Comparison of ENCODE assay signal across 1 cellular context in the genomic region with DNA sequence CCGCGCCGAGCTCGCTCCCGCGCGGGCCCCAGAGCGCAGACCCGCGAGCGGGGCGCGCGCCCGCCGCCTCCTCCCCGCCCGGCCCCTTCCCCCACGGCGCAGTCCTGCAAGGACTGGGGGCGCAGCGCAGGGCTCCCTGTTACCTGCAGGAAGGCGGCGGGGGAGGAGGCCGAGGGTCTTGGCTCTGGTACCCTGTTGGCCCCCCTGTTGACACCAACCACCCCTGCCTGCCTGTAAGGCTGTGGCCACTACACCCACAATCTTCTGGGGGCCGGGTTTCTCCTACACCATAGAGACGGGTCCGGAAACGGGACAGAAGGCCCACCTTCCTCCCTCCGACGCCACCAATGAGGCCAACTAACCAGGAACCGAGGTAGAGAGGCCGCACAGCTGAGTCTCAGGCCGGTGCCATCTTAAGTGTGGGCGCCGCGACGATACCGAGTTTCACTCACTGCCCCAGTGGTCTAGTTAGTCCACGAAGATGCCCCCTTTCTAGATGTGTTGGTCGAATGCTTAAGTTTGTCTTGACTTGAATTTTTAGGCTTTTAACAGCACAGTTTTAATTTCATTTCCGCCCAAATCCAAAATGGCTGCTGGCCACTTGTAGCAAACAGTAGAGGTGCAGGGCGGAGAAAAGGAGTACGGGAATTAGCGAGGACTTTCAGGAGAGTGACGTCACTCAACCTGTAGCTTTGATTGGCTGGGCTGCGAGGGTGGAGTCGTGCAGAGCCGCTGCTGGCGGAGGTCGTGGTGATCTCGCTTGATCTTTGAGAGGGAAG.
TF ChIP-seq lines count a peak whose summit lies in the region.

A gene with protein sequence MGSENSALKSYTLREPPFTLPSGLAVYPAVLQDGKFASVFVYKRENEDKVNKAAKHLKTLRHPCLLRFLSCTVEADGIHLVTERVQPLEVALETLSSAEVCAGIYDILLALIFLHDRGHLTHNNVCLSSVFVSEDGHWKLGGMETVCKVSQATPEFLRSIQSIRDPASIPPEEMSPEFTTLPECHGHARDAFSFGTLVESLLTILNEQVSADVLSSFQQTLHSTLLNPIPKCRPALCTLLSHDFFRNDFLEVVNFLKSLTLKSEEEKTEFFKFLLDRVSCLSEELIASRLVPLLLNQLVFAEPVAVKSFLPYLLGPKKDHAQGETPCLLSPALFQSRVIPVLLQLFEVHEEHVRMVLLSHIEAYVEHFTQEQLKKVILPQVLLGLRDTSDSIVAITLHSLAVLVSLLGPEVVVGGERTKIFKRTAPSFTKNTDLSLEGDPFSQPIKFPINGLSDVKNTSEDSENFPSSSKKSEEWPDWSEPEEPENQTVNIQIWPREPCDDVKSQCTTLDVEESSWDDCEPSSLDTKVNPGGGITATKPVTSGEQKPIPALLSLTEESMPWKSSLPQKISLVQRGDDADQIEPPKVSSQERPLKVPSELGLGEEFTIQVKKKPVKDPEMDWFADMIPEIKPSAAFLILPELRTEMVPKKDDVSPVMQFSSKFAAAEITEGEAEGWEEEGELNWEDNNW (minus strand): TSS at position 252 of the 779 bp plus-strand sequence. CDS start 5,056 bp downstream, outside the sequence.

TF ChIP-seq in HepG2, 621 proteins besides CTCF, POLR2A, EP300 and RAD21 (continued from another document and continues in another):
- TF ChIP-seq FLYWCH1 (CRISPR knock-in tag; IDR thresholded peaks at IDR 0.05): no peak
- no peak for TF ChIP-seq SP5 (CRISPR knock-in tag; IDR thresholded peaks at IDR 0.05; ENCODE audit: borderline replicate concordance, low read depth)
- TF ChIP-seq, protein P1, sequence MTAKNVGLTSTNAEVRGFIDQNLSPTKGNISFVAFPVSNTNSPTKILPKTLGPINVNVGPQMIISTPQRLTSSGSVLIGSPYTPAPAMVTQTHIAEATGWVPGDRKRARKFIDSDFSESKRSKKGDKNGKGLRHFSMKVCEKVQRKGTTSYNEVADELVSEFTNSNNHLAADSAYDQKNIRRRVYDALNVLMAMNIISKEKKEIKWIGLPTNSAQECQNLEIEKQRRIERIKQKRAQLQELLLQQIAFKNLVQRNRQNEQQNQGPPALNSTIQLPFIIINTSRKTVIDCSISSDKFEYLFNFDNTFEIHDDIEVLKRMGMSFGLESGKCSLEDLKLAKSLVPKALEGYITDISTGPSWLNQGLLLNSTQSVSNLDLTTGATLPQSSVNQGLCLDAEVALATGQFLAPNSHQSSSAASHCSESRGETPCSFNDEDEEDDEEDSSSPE (CRISPR knock-in tag; IDR thresholded peaks at IDR 0.05): 0 out of 2 replicates have a peak, but pooled peaks have one; percentile 17
- peak; percentile 13; the same call in 1 of the 2 replicates for TF ChIP-seq FOXO1 (CRISPR knock-in tag; IDR thresholded peaks at IDR 0.05)
- 0 out of 2 replicates have a peak, but pooled peaks have one; percentile 18 for TF ChIP-seq REPIN1 (CRISPR knock-in tag; IDR thresholded peaks at IDR 0.05; ENCODE audit: borderline replicate concordance, low read depth)
- TF ChIP-seq, protein P2, sequence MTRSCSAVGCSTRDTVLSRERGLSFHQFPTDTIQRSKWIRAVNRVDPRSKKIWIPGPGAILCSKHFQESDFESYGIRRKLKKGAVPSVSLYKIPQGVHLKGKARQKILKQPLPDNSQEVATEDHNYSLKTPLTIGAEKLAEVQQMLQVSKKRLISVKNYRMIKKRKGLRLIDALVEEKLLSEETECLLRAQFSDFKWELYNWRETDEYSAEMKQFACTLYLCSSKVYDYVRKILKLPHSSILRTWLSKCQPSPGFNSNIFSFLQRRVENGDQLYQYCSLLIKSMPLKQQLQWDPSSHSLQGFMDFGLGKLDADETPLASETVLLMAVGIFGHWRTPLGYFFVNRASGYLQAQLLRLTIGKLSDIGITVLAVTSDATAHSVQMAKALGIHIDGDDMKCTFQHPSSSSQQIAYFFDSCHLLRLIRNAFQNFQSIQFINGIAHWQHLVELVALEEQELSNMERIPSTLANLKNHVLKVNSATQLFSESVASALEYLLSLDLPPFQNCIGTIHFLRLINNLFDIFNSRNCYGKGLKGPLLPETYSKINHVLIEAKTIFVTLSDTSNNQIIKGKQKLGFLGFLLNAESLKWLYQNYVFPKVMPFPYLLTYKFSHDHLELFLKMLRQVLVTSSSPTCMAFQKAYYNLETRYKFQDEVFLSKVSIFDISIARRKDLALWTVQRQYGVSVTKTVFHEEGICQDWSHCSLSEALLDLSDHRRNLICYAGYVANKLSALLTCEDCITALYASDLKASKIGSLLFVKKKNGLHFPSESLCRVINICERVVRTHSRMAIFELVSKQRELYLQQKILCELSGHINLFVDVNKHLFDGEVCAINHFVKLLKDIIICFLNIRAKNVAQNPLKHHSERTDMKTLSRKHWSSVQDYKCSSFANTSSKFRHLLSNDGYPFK (CRISPR knock-in tag; IDR thresholded peaks at IDR 0.05; ENCODE audit: borderline replicate concordance): peak; percentile 99
- 0 out of 2 replicates have a peak, but pooled peaks have one; percentile 56 for TF ChIP-seq ZNF709 (CRISPR knock-in tag; IDR thresholded peaks at IDR 0.05)
- peak; percentile 78 for TF ChIP-seq ZNF143 (CRISPR knock-in tag; IDR thresholded peaks at IDR 0.05)
- peak; percentile 35; the same call in 1 of the 2 replicates for TF ChIP-seq ZBTB2 (CRISPR knock-in tag; IDR thresholded peaks at IDR 0.05; ENCODE audit: low read depth)
- TF ChIP-seq ZNF816 (CRISPR knock-in tag; IDR thresholded peaks at IDR 0.05; ENCODE audit: borderline replicate concordance): no peak
- TF ChIP-seq NR2F6 (IDR thresholded peaks at IDR 0.05): no peak
- no peak for TF ChIP-seq NR2F6 (CRISPR knock-in tag; IDR thresholded peaks at IDR 0.05)
- TF ChIP-seq ZNF652 (CRISPR knock-in tag; IDR thresholded peaks at IDR 0.05; ENCODE audit: borderline replicate concordance, low read depth): no peak
- no peak for TF ChIP-seq ZFP62 (CRISPR knock-in tag; IDR thresholded peaks at IDR 0.05)
- no peak for TF ChIP-seq FOXP1 (IDR thresholded peaks at IDR 0.05)
- peak; percentile 21; the same call in 1 of the 2 replicates for TF ChIP-seq FOXP1 (CRISPR knock-in tag; IDR thresholded peaks at IDR 0.05)
- TF ChIP-seq ZNF713 (CRISPR knock-in tag; IDR thresholded peaks at IDR 0.05): no peak
- TF ChIP-seq SP2 (CRISPR knock-in tag; IDR thresholded peaks at IDR 0.05): peak; percentile 78
- no peak for TF ChIP-seq SNRNP70 (IDR thresholded peaks at IDR 0.05; ENCODE audit: low read depth, low read length)
- TF ChIP-seq ZNF33B (CRISPR knock-in tag; IDR thresholded peaks at IDR 0.05): peak; percentile 72; the same call in 1 of the 2 replicates
- 0 out of 2 replicates have a peak, but pooled peaks have one; percentile 44 for TF ChIP-seq ZFP90 (CRISPR knock-in tag; IDR thresholded peaks at IDR 0.05; ENCODE audit: borderline replicate concordance)
- peak; percentile 69; the same call in 1 of the 2 replicates for TF ChIP-seq KLF11 (CRISPR knock-in tag; IDR thresholded peaks at IDR 0.05)
- peak; percentile 66; the same call in 1 of the 2 replicates for TF ChIP-seq HINFP (CRISPR knock-in tag; IDR thresholded peaks at IDR 0.05; ENCODE audit: low read depth)
- TF ChIP-seq ZNF335 (CRISPR knock-in tag; IDR thresholded peaks at IDR 0.05): peak; percentile 62; the same call in 1 of the 2 replicates
- TF ChIP-seq, protein P3, sequence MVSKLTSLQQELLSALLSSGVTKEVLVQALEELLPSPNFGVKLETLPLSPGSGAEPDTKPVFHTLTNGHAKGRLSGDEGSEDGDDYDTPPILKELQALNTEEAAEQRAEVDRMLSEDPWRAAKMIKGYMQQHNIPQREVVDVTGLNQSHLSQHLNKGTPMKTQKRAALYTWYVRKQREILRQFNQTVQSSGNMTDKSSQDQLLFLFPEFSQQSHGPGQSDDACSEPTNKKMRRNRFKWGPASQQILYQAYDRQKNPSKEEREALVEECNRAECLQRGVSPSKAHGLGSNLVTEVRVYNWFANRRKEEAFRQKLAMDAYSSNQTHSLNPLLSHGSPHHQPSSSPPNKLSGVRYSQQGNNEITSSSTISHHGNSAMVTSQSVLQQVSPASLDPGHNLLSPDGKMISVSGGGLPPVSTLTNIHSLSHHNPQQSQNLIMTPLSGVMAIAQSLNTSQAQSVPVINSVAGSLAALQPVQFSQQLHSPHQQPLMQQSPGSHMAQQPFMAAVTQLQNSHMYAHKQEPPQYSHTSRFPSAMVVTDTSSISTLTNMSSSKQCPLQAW (CRISPR knock-in tag; IDR thresholded peaks at IDR 0.05): peak; percentile 35; the same call in 1 of the 2 replicates
- TF ChIP-seq ZNF598 (CRISPR knock-in tag; IDR thresholded peaks at IDR 0.05; ENCODE audit: borderline replicate concordance): 0 out of 2 replicates have a peak, but pooled peaks have one; percentile 64
- TF ChIP-seq, protein P4, sequence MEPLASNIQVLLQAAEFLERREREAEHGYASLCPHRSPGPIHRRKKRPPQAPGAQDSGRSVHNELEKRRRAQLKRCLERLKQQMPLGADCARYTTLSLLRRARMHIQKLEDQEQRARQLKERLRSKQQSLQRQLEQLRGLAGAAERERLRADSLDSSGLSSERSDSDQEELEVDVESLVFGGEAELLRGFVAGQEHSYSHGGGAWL (CRISPR knock-in tag; IDR thresholded peaks at IDR 0.05): no peak
- TF ChIP-seq ADNP (CRISPR knock-in tag; IDR thresholded peaks at IDR 0.05): no peak
- peak; percentile 94 for TF ChIP-seq NFRKB (IDR thresholded peaks at IDR 0.05)
- TF ChIP-seq ZNF17 (CRISPR knock-in tag; IDR thresholded peaks at IDR 0.05): no peak
- no peak for TF ChIP-seq CC2D1A (CRISPR knock-in tag; IDR thresholded peaks at IDR 0.05)
- no peak for TF ChIP-seq ARID2 (CRISPR knock-in tag; IDR thresholded peaks at IDR 0.05; ENCODE audit: borderline replicate concordance)
- TF ChIP-seq, protein P5, sequence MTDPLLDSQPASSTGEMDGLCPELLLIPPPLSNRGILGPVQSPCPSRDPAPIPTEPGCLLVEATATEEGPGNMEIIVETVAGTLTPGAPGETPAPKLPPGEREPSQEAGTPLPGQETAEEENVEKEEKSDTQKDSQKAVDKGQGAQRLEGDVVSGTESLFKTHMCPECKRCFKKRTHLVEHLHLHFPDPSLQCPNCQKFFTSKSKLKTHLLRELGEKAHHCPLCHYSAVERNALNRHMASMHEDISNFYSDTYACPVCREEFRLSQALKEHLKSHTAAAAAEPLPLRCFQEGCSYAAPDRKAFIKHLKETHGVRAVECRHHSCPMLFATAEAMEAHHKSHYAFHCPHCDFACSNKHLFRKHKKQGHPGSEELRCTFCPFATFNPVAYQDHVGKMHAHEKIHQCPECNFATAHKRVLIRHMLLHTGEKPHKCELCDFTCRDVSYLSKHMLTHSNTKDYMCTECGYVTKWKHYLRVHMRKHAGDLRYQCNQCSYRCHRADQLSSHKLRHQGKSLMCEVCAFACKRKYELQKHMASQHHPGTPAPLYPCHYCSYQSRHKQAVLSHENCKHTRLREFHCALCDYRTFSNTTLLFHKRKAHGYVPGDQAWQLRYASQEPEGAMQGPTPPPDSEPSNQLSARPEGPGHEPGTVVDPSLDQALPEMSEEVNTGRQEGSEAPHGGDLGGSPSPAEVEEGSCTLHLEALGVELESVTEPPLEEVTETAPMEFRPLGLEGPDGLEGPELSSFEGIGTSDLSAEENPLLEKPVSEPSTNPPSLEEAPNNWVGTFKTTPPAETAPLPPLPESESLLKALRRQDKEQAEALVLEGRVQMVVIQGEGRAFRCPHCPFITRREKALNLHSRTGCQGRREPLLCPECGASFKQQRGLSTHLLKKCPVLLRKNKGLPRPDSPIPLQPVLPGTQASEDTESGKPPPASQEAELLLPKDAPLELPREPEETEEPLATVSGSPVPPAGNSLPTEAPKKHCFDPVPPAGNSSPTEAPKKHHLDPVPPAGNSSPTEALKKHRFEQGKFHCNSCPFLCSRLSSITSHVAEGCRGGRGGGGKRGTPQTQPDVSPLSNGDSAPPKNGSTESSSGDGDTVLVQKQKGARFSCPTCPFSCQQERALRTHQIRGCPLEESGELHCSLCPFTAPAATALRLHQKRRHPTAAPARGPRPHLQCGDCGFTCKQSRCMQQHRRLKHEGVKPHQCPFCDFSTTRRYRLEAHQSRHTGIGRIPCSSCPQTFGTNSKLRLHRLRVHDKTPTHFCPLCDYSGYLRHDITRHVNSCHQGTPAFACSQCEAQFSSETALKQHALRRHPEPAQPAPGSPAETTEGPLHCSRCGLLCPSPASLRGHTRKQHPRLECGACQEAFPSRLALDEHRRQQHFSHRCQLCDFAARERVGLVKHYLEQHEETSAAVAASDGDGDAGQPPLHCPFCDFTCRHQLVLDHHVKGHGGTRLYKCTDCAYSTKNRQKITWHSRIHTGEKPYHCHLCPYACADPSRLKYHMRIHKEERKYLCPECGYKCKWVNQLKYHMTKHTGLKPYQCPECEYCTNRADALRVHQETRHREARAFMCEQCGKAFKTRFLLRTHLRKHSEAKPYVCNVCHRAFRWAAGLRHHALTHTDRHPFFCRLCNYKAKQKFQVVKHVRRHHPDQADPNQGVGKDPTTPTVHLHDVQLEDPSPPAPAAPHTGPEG (CRISPR knock-in tag; IDR thresholded peaks at IDR 0.05): no peak
- TF ChIP-seq, protein P6, sequence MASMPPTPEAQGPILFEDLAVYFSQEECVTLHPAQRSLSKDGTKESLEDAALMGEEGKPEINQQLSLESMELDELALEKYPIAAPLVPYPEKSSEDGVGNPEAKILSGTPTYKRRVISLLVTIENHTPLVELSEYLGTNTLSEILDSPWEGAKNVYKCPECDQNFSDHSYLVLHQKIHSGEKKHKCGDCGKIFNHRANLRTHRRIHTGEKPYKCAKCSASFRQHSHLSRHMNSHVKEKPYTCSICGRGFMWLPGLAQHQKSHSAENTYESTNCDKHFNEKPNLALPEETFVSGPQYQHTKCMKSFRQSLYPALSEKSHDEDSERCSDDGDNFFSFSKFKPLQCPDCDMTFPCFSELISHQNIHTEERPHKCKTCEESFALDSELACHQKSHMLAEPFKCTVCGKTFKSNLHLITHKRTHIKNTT (CRISPR knock-in tag; IDR thresholded peaks at IDR 0.05): no peak
- TF ChIP-seq THYN1 (CRISPR knock-in tag; IDR thresholded peaks at IDR 0.05; ENCODE audit: borderline replicate concordance, low read depth): no peak
- peak; percentile 23; the same call in 1 of the 2 replicates for TF ChIP-seq ZNF772 (CRISPR knock-in tag; IDR thresholded peaks at IDR 0.05)
